26 cellular contexts compared by ENCODE assay signal in genomic region chr20:15642676-15643075, GRCh38.
DNase-seq lines count a peak whose midpoint lies in the region; ATAC-seq and TF ChIP-seq lines count a peak whose summit lies in the region.
"Had no signal": no experiment of that assay in that cellular context is flagged by ENCODE, and none has a peak within 500 bp of the region (broad histone marks: within the 10 kb centered on the region; RNA-seq: fewer than 3 reads in every experiment).

No MANE protein-coding gene starts in this region.

- no peak overlapping the region for H3K27ac ChIP-seq in breast epithelium

- no peak overlapping the region for H3K4me3 ChIP-seq in breast epithelium

- intact Hi-C loops in breast epithelium (cut with DNase I; ENCODE audit: low total_unique reads) = no loop called here

- H3K9me3 Mint-ChIP-seq in chondrocyte (ENCODE audit: low read depth) = no peaks in the 10 kb centered on the region

- no peaks in the 10 kb centered on the region for H3K27me3 ChIP-seq in breast epithelium

- no peaks in the 10 kb centered on the region for H3K36me3 ChIP-seq in breast epithelium

- H3K4me3 Mint-ChIP-seq in chondrocyte (ENCODE audit: unreplicated experiment) = no peak overlapping the region
- H3K4me3 Mint-ChIP-seq: activated naive CD4-positive, alpha-beta T cell treated with anti-CD3 and anti-CD28 coated beads for 36 hours; activated T-cell treated with anti-CD3 and anti-CD28 coated beads, Interleukin-2, amount 50 U/mL, for 4 hours; CD4-positive, CD25-positive, alpha-beta regulatory T cell; central memory CD8-positive, alpha-beta T cell; T-cell had no signal

- no peaks in the 10 kb centered on the region for H3K9me3 ChIP-seq in breast epithelium

- no peaks in the 10 kb centered on the region for H3K36me3 Mint-ChIP-seq in chondrocyte (ENCODE audit: low read depth)
- H3K36me3 Mint-ChIP-seq: CD4-positive, CD25-positive, alpha-beta regulatory T cell; T-cell had no signal

- peak overlapping the region; percentile 70 for H3K27ac Mint-ChIP-seq in chondrocyte (ENCODE audit: unreplicated experiment)
- H3K27ac Mint-ChIP-seq: activated naive CD4-positive, alpha-beta T cell treated with anti-CD3 and anti-CD28 coated beads for 36 hours; CD4-positive, CD25-positive, alpha-beta regulatory T cell; T-cell had no signal

- TF ChIP-seq CTCF in chondrocyte (IDR thresholded peaks at IDR 0.05) (no peak), breast epithelium (IDR thresholded peaks at IDR 0.05) (no peak)

- no peaks in the 10 kb centered on the region for H3K27me3 Mint-ChIP-seq in chondrocyte (ENCODE audit: low read depth)
- H3K27me3 Mint-ChIP-seq: CD4-positive, CD25-positive, alpha-beta regulatory T cell; central memory CD8-positive, alpha-beta T cell; T-cell had no signal

- ATAC-seq in GM21381 (IDR thresholded peaks at IDR 0.05; ENCODE audit: unreplicated experiment) (no peak), HG03159 (IDR thresholded peaks at IDR 0.05; ENCODE audit: unreplicated experiment) (no peak)
- ATAC-seq: activated T-cell treated with anti-CD3 and anti-CD28 coated beads, Interleukin-2, amount 50 U/mL, for 4 hours; HCT116; HepG2; left cardiac atrium; Right ventricle myocardium inferior; T-cell had no signal

- H3K4me1 Mint-ChIP-seq in chondrocyte (ENCODE audit: low read depth) = peaks cover 21% of the 10 kb centered on the region
- H3K4me1 Mint-ChIP-seq: CD4-positive, CD25-positive, alpha-beta regulatory T cell; central memory CD8-positive, alpha-beta T cell; T-cell had no signal

- TF ChIP-seq POLR2A in breast epithelium (IDR thresholded peaks at IDR 0.05) = no peak

- peak; percentile 54 for DNase-seq in A172 (ENCODE audit: low spot score)
- peak; percentile 42 for DNase-seq in GM04504 (ENCODE audit: low read depth)
- DNase-seq in chondrocyte (ENCODE audit: low spot score) = no peak
- peak; percentile 48 for DNase-seq in kidney tubule cell (ENCODE audit: low spot score)
- DNase-seq in stimulated activated CD4-positive, alpha-beta T cell treated with anti-CD3 and anti-CD28 coated beads, Interleukin-1b, Interleukin-23, amount 100 ng/mL, for 48 hours = no peak
- DNase-seq in breast epithelium (ENCODE audit: low spot score in 2 of 2) = no peak
- DNase-seq: 8988T; activated CD4-positive, alpha-beta T cell treated with anti-CD3 and anti-CD28 coated beads for 1 hour; activated naive CD4-positive, alpha-beta T cell treated with anti-CD3 and anti-CD28 coated beads for 36 hours; activated T-cell treated with anti-CD3 and anti-CD28 coated beads, Interleukin-2, amount 50 U/mL, for 4 hours; CD4-positive, CD25-positive, alpha-beta regulatory T cell; DMS 273 treated with DMSO at 0.1 percent for 48 hours; glutamatergic neuron; left cardiac atrium; NCI-H2029 treated with DMSO at 0.1 percent for 48 hours; nucleus accumbens; OCI-M1; stimulated activated CD4-positive, alpha-beta T cell treated with anti-CD3 and anti-CD28 coated beads, Interleukin-4, amount 100 ng/mL, for 1 hour; stimulated activated naive CD4-positive, alpha-beta T cell treated with Interleukin-2 at 50 U/mL for 16 hours; T-cell had no signal

- H3K4me1 ChIP-seq in breast epithelium = no peaks in the 10 kb centered on the region

Comparison
In these comparisons a context has a peak if more than half of its experiments do, and no peak if none do; other contexts are left out.
1. DNase-seq: peak in A172 (single experiment), GM04504 (single experiment) and kidney tubule cell (single experiment); none in chondrocyte (single experiment), stimulated activated CD4-positive, alpha-beta T cell treated with anti-CD3 and anti-CD28 coated beads, Interleukin-1b, Interleukin-23, amount 100 ng/mL, for 48 hours (single experiment) and breast epithelium (0 of 2).